8 cellular contexts compared by ENCODE assay signal in the genomic region with DNA sequence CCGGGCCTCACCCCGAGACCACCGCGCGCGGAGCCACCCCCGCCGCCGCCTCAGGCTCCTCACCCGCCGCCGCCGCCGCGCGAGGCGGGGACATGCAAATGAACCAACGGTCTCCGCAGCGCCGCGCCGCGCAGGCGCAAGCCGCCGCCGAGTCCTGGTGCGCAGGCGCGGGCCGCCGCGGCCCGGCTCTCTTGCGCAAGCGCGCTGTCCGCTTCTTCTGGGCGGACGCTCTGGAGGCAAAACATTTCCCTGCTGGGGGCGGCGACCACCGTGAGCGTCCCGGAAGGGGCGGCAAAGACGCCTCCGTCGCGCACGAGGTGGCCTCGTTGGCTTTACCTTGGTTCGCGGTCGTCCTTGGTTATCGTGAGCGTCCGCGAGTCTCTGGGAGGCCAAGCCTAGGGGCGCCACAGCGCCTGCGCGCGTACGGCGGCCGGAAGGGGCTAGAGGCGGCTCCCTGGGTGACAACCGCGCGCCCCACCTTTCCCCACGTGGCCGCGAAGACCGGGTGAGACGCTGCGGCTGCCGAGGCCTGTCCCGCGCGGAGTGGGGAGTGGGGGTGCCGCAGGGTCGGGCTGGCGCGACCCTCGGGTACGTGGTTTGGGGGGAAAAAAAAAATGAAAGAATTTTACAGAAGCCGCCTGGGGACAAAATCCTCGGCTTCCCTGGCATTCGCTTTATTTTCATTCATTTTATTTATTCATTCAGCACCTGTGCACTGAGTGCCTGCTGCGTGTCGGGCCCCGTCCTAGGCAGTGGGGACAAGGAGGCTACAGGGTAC. TPM values are rescaled to one million over a fixed set of nuclear protein-coding genes. Genes with fewer than 3 reads are reported as not detected.
DNase-seq lines count a peak whose midpoint lies in the region; ATAC-seq and TF ChIP-seq lines count a peak whose summit lies in the region.

A gene (plus strand): TSS at position 178 of the 778 bp plus-strand sequence. CDS start 607 bp downstream, outside the sequence.
A gene (minus strand): TSS at position 92 of the 778 bp plus-strand sequence. CDS start 2,446 bp downstream, outside the sequence.

- peaks cover 80% of the 10 kb centered on the region for H4K20me1 ChIP-seq in BLaER1

- H3K4me2 ChIP-seq in BLaER1: peak within 1 kb of the TSS; percentile 90

- peaks cover 34% of the 10 kb centered on the region for H3K4me1 ChIP-seq in BLaER1
- peaks cover 14 to 32% of the 10 kb centered on the region in 2 donors for H3K4me1 ChIP-seq in left lung

- H3K27me3 ChIP-seq in BLaER1 (no peaks in the 10 kb centered on the region), left lung (no peaks in the 10 kb centered on the region)

- intact Hi-C loops in left lung (cut with DNase I): no loop called here

- H3K4me3 ChIP-seq in BLaER1 (peak within 1 kb of the TSS; percentile 88), left lung (peak within 1 kb of the TSS; percentile 86 to 94)

- peaks cover 18% of the 10 kb centered on the region for H3K9me3 ChIP-seq in BLaER1
- H3K9me3 ChIP-seq in left lung: no peaks in the 10 kb centered on the region

- H3K9ac ChIP-seq in BLaER1: peak within 1 kb of the TSS; percentile 94

- peak within 1 kb of the TSS; percentile 97 for H3K27ac ChIP-seq in BLaER1
- peak within 1 kb of the TSS; percentile 97 for H3K27ac ChIP-seq in left lung

- H3K36me3 ChIP-seq in BLaER1 (peaks cover 70% of the 10 kb centered on the region), left lung (peaks cover 0 to 34% of the 10 kb centered on the region in 2 donors)

- peak; percentile 69 for ATAC-seq in GM19328 (IDR thresholded peaks at IDR 0.05; ENCODE audit: unreplicated experiment)
- peak; percentile 42 for ATAC-seq in HG03469 (IDR thresholded peaks at IDR 0.05; ENCODE audit: unreplicated experiment)
- ATAC-seq in left lung: peak; percentile 84

- no peak for TF ChIP-seq CTCF in left lung (IDR thresholded peaks at IDR 0.05)

- DNase-seq in NCI-H69 (lab: John Stamatoyannopoulos, UW): peak; percentile 97
- DNase-seq in activated CD4-positive, alpha-beta T cell treated with anti-CD3 and anti-CD28 coated beads, Interleukin-2, amount 50 U/mL, for 1 hour: peak; percentile 83
- peak; percentile 66 for DNase-seq in dedifferentiated amniotic fluid mesenchymal stem cell (ENCODE audit: extremely low spot score)
- peak; percentile 88 to 97 for DNase-seq in left lung
- DNase-seq in stimulated activated CD4-positive, alpha-beta T cell treated with anti-CD3 and anti-CD28 coated beads, Interleukin-2, amount 100 ng/mL, for 24 hours: peak; percentile 87 to 89

RNA-seq across cellular contexts. Expression of the first gene that starts in this region (rescaled TPM):
- total RNA-seq in left lung: 10 to 100 TPM; 23.7 to 37.9 TPM

RNA-seq across cellular contexts. Expression of the second gene that starts in this region (rescaled TPM):
- total RNA-seq in left lung: 10 to 100 TPM; 64.2 to 80.3 TPM

Comparison
In these comparisons a context has a peak if more than half of its experiments do, and no peak if none do; other contexts are left out.
1. Peak in every context shown above with its lines: DNase-seq, ATAC-seq, H3K4me3 ChIP-seq and H3K27ac ChIP-seq.